ENCODE assay signal across 2 cellular contexts in the genomic region with DNA sequence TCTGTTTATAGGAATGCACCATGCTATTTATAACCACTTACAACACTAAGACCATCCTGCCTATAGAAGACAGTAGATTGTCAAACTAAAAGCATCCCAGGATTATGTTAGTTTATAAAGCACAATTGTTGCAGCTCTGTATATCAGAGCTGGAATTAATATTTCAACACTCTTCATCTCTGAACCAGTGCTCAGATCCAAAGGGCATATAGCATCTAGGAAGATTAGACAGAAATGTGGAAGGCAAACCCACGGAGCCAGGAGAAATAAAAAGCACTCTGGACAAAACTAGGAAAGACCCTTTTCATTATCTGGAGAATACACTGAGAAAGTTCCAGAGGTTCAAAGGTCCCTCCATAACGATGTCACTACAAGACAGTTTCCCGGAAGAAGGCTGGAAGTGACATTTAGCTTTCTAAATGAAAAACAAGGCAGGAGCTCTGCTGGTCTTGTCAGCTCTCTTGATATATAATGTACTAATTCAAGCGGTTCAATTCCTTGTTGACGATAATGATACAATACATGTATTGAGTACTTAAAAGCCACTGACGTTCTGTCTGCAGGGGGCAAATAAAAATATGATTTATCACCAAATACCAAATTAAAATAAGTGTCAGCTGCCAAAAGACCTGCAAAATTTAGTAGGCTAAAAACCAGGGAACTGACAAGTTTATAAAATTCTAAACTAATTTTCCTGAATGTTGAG.
TF ChIP-seq lines count a peak whose summit lies in the region.

No MANE protein-coding gene starts in this region.

TF ChIP-seq in liver, 16 proteins besides CTCF, POLR2A, EP300 and RAD21 (continued from another document):
- no peak for TF ChIP-seq ZBTB33 (IDR thresholded peaks at IDR 0.05)
- TF ChIP-seq ATF3 (IDR thresholded peaks at IDR 0.05) = no peak
- TF ChIP-seq, protein P1, sequence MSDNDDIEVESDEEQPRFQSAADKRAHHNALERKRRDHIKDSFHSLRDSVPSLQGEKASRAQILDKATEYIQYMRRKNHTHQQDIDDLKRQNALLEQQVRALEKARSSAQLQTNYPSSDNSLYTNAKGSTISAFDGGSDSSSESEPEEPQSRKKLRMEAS (IDR thresholded peaks at IDR 0.05) = no peak
- TF ChIP-seq SP1 (IDR thresholded peaks at IDR 0.05) = peak; percentile 6
- no peak for TF ChIP-seq NR2F2 (IDR thresholded peaks at IDR 0.05)
- no peak for TF ChIP-seq TAF1 (conservative IDR thresholded peaks at IDR 0.05)
- TF ChIP-seq JUND (IDR thresholded peaks at IDR 0.05) = no peak
- TF ChIP-seq HNF4G (IDR thresholded peaks at IDR 0.05) = peak; percentile 27
- TF ChIP-seq EGR1 (IDR thresholded peaks at IDR 0.05; ENCODE audit: low read depth in 2 of 2) = no peak
- TF ChIP-seq YY1 (IDR thresholded peaks at IDR 0.05) = no peak
- TF ChIP-seq HNF4A (conservative IDR thresholded peaks at IDR 0.05) = peak; percentile 79 to 84

TF ChIP-seq in HepG2, 621 proteins besides CTCF, POLR2A, EP300 and RAD21 (continued from another document):
- TF ChIP-seq ZNF142 (CRISPR knock-in tag; IDR thresholded peaks at IDR 0.05) (no peak), AGO1 (IDR thresholded peaks at IDR 0.05; ENCODE audit: low read depth, low read length, poor library complexity, severe bottlenecking) (no peak)
